ENCODE assay signal across 17 cellular contexts in genomic region chr7:116698930-116699722, GRCh38. TPM values are rescaled to one million over a fixed set of nuclear protein-coding genes. Genes with fewer than 3 reads are reported as not detected.
A peak's percentile ranks its signal among the peaks of the same experiment; 100 is the strongest.
DNase-seq lines count a peak whose midpoint lies in the region; ATAC-seq lines count a peak whose summit lies in the region.
"Had no signal": no experiment of that assay in that cellular context is flagged by ENCODE, and none has a peak within 500 bp of the region (broad histone marks: within the 10 kb centered on the region; RNA-seq: fewer than 3 reads in every experiment).

No MANE protein-coding gene starts in this region.

- 59 to 78% methylated on average over 12 of the region's 12 CpGs for WGBS in aorta, 2 donors

- no peaks in the 10 kb centered on the region for H3K27me3 ChIP-seq in aorta (ENCODE audit: control insufficient read depth in 1 of 2, insufficient read depth in 2 of 2, low read length in 1 of 2)
- H3K27me3 ChIP-seq: colonic mucosa, suprapubic skin had no signal

- ATAC-seq in aorta (ENCODE audit: low FRiP score): no peak

- intact Hi-C loops in aorta (cut with DNase I): no loop called here

- H3K27ac ChIP-seq in angular gyrus (ENCODE audit: low read depth, low read length): peak overlapping the region; percentile 1
- H3K27ac ChIP-seq in substantia nigra (ENCODE audit: low read depth, low read length, poor library complexity, severe bottlenecking): peak overlapping the region; percentile 50
- no peak overlapping the region for H3K27ac ChIP-seq in aorta (ENCODE audit: low read depth in 1 of 2, low read length in 2 of 2)
- H3K27ac ChIP-seq: 22Rv1, colonic mucosa, PC-9, suprapubic skin had no signal

- peak; percentile 13 for DNase-seq in DMS53 (lab: John Stamatoyannopoulos, UW)
- no peak for DNase-seq in DMS53 treated with DMSO at 0.1 percent for 48 hours (lab: John Stamatoyannopoulos, UW; ENCODE audit: unreplicated experiment)
- peak; percentile 98 for DNase-seq in NCI-H2107 treated with DMSO at 0.1 percent for 48 hours (lab: John Stamatoyannopoulos, UW; ENCODE audit: unreplicated experiment)
- peak in 2 of 49 donors; percentile 15 to 21 for DNase-seq in substantia nigra (lab: John Stamatoyannopoulos, UW)
- DNase-seq in aorta: no peak
- DNase-seq in activated effector memory CD4-positive, alpha-beta T cell treated with Interleukin-2 at 50 U/mL for 16 hours: no peak
- DNase-seq in NOMO-1 treated with dmso at 0.1 percent for 144 hours (lab: John Stamatoyannopoulos, UW; ENCODE audit: unreplicated experiment): no peak
- DNase-seq: amygdala, colonic mucosa, H7, NCI-H2227 treated with DMSO at 0.1 percent for 48 hours, PC-9, retina, SW 1271 had no signal

- no peaks in the 10 kb centered on the region for H3K9me3 ChIP-seq in aorta (ENCODE audit: control insufficient read depth, low read length)
- H3K9me3 ChIP-seq: colonic mucosa, suprapubic skin had no signal

- H3K4me3 ChIP-seq in aorta (ENCODE audit: low read length in 2 of 2): no peak overlapping the region
- H3K4me3 ChIP-seq: colonic mucosa, PC-9, suprapubic skin had no signal

- no peaks in the 10 kb centered on the region for H3K36me3 ChIP-seq in aorta (ENCODE audit: control insufficient read depth in 1 of 2, insufficient read depth in 2 of 2, low read length in 1 of 2)
- H3K36me3 ChIP-seq: colonic mucosa, suprapubic skin had no signal

- H3K4me1 ChIP-seq in aorta (ENCODE audit: control insufficient read depth in 1 of 2, insufficient read depth in 2 of 2, low read length in 2 of 2): no peaks in the 10 kb centered on the region
- H3K4me1 ChIP-seq: colonic mucosa had no signal

RNA-seq across cellular contexts. Expression of gene MET, which starts 27.1 kb away (rescaled TPM):
- total RNA-seq in aorta: 10 to 100 TPM; 16.8 to 24.6 TPM
- 1 to 10 TPM in 1 of 2 donors, under 1 TPM in 1; 0.79 to 1.9 TPM for polyA plus RNA-seq in aorta

Comparison
In these comparisons a context has a peak if more than half of its experiments do, and no peak if none do; other contexts are left out.
1. DNase-seq: peak in DMS53 (single experiment) and NCI-H2107 treated with DMSO at 0.1 percent for 48 hours (single experiment); none in DMS53 treated with DMSO at 0.1 percent for 48 hours (single experiment), aorta (0 of 2), activated effector memory CD4-positive, alpha-beta T cell treated with Interleukin-2 at 50 U/mL for 16 hours (single experiment) and NOMO-1 treated with dmso at 0.1 percent for 144 hours (single experiment).
2. H3K27ac ChIP-seq: peak in angular gyrus (single experiment) and substantia nigra (single experiment); none in aorta (0 of 2).